In the genomic region with DNA sequence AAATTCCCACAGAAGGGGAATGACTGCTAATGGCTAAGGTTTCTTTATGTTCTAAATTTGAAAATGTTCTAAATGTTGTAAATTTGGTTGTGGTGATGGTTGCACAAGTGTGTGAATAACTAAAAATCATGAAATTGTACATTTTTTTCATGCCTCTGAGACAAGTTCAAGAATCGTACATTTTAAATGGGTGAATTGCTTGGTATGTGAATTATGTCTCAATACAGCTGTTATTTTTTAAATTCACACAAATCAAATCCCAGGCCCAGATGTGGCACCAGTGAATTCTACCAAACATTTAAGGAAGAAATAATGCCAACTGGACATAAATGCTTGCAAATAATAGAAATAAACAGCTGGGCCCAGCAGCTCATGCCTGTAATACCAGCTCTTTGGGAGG, we compare ENCODE assay signal across 32 cellular contexts.
"Had no signal": no experiment of that assay in that cellular context is flagged by ENCODE, and none has a peak within 500 bp of the region (broad histone marks: within the 10 kb centered on the region; RNA-seq: fewer than 3 reads in every experiment).

No MANE protein-coding gene starts in this region.

- H3K9me3 ChIP-seq: ascending aorta, breast epithelium, colonic mucosa, esophagus squamous epithelium, gastroesophageal sphincter, heart right ventricle had no signal

- H3K36me3 ChIP-seq: ascending aorta, breast epithelium, cardiac muscle cell, colonic mucosa, esophagus squamous epithelium, gastroesophageal sphincter, heart right ventricle had no signal

- H3K27me3 ChIP-seq: ascending aorta, breast epithelium had no signal

- H3K4me3 ChIP-seq: ascending aorta, breast epithelium, cardiac muscle cell, colonic mucosa, esophagus squamous epithelium, gastroesophageal sphincter, heart right ventricle had no signal

- ATAC-seq: activated CD4-positive, alpha-beta T cell treated with anti-CD3 and anti-CD28 coated beads for 36 hours; activated CD8-positive, alpha-beta memory T cell treated with anti-CD3 and anti-CD28 coated beads, Interleukin-2, amount 10 ng/mL, durations not matched to agents 7 days and 5 days; activated CD8-positive, alpha-beta T cell treated with anti-CD3 and anti-CD28 coated beads, Interleukin-2, amount 10 ng/mL, durations not matched to agents 7 days and 5 days; activated naive CD8-positive, alpha-beta T cell treated with anti-CD3 and anti-CD28 coated beads, Interleukin-2, amount 50 U/mL, for 24 hours; gastroesophageal sphincter; heart right ventricle had no signal

- H3K27ac Mint-ChIP-seq: activated CD4-positive, alpha-beta memory T cell treated with anti-CD3 and anti-CD28 coated beads for 36 hours; activated CD4-positive, alpha-beta T cell treated with anti-CD3 and anti-CD28 coated beads for 36 hours; activated CD4-positive, alpha-beta T cell treated with anti-CD3 and anti-CD28 coated beads, Interleukin-2, amount 10 ng/mL, durations not matched to agents 24 days and 14 days; activated CD8-positive, alpha-beta memory T cell treated with anti-CD3 and anti-CD28 coated beads, Interleukin-2, amount 10 ng/mL, durations not matched to agents 7 days and 5 days; activated CD8-positive, alpha-beta T cell treated with anti-CD3 and anti-CD28 coated beads, Interleukin-2, amount 10 ng/mL, durations not matched to agents 7 days and 5 days; activated naive CD4-positive, alpha-beta T cell treated with anti-CD3 and anti-CD28 coated beads for 36 hours; activated naive CD4-positive, alpha-beta T cell treated with anti-CD3 and anti-CD28 coated beads, Interleukin-2, amount 50 U/mL, for 24 hours; activated naive CD8-positive, alpha-beta T cell treated with anti-CD3 and anti-CD28 coated beads for 36 hours; activated naive CD8-positive, alpha-beta T cell treated with anti-CD3 and anti-CD28 coated beads, Interleukin-2, amount 50 U/mL, for 24 hours; activated T-helper 1 cell treated with anti-CD3 and anti-CD28 coated beads, Interleukin-12 subunit alpha, Interleukin-12 subunit beta, Interleukin-2, Interleukin-4 antibody, amounts not matched to agents 30 ng/mL and 10 ng/mL and 1 ng/mL, durations not matched to agents 14 hours and 24 hours and 36 hours; activated T-helper 2 cell treated with anti-CD3 and anti-CD28 coated beads, Interferon-gamma antibody, Interleukin-2, Interleukin-4, amounts not matched to agents 10 μg/mL and 5 μg/mL and 100 μg/mL, durations not matched to agents 14 hours and 24 hours and 36 hours had no signal

- H3K4me1 ChIP-seq: ascending aorta, breast epithelium, colonic mucosa had no signal

- H3K9me3 Mint-ChIP-seq: activated CD4-positive, alpha-beta memory T cell treated with anti-CD3 and anti-CD28 coated beads for 36 hours; activated CD4-positive, alpha-beta T cell treated with anti-CD3 and anti-CD28 coated beads, Interleukin-2, amount 10 ng/mL, durations not matched to agents 24 days and 14 days; activated naive CD4-positive, alpha-beta T cell treated with anti-CD3 and anti-CD28 coated beads for 36 hours; activated naive CD4-positive, alpha-beta T cell treated with anti-CD3 and anti-CD28 coated beads, Interleukin-2, amount 50 U/mL, for 24 hours; activated naive CD8-positive, alpha-beta T cell treated with anti-CD3 and anti-CD28 coated beads for 36 hours; activated naive CD8-positive, alpha-beta T cell treated with anti-CD3 and anti-CD28 coated beads, Interleukin-2, amount 50 U/mL, for 24 hours; activated T-helper 1 cell treated with anti-CD3 and anti-CD28 coated beads, Interleukin-12 subunit alpha, Interleukin-12 subunit beta, Interleukin-2, Interleukin-4 antibody, amounts not matched to agents 30 ng/mL and 10 ng/mL and 1 ng/mL, durations not matched to agents 14 hours and 24 hours and 36 hours; activated T-helper 2 cell treated with anti-CD3 and anti-CD28 coated beads, Interferon-gamma antibody, Interleukin-2, Interleukin-4, amounts not matched to agents 10 μg/mL and 5 μg/mL and 100 μg/mL, durations not matched to agents 14 hours and 24 hours and 36 hours; brain had no signal

- DNase-seq: activated CD4-positive, alpha-beta memory T cell treated with anti-CD3 and anti-CD28 coated beads for 36 hours; activated CD4-positive, alpha-beta T cell treated with anti-CD3 and anti-CD28 coated beads for 36 hours; activated CD4-positive, alpha-beta T cell treated with anti-CD3 and anti-CD28 coated beads, Interleukin-2, amount 10 ng/mL, durations not matched to agents 24 days and 14 days; activated CD4-positive, CD25-positive, alpha-beta regulatory T cell; activated CD4-positive, CD25-positive, alpha-beta regulatory T cell treated with anti-CD3 and anti-CD28 coated beads, Interleukin-2, amount 50 U/mL, for 72 hours; activated CD8-positive, alpha-beta memory T cell treated with anti-CD3 and anti-CD28 coated beads, Interleukin-2, amount 10 ng/mL, durations not matched to agents 7 days and 5 days; activated CD8-positive, alpha-beta memory T cell treated with anti-CD3 and anti-CD28 coated beads, Interleukin-2, amount 50 U/mL, for 4 hours; activated CD8-positive, alpha-beta T cell treated with anti-CD3 and anti-CD28 coated beads, Interleukin-2, amount 10 ng/mL, durations not matched to agents 7 days and 5 days; activated effector memory CD4-positive, alpha-beta T cell treated with anti-CD3 and anti-CD28 coated beads, Interleukin-2, amount 50 U/mL, for 16 hours; activated naive CD4-positive, alpha-beta T cell treated with anti-CD3 and anti-CD28 coated beads for 36 hours; activated naive CD8-positive, alpha-beta T cell treated with anti-CD3 and anti-CD28 coated beads for 36 hours; activated naive CD8-positive, alpha-beta T cell treated with anti-CD3 and anti-CD28 coated beads, Interleukin-2, amount 50 U/mL, for 24 hours; activated T-cell treated with anti-CD3 and anti-CD28 coated beads, Interleukin-2, amount 50 U/mL, for 1 hour; activated T-cell treated with anti-CD3 and anti-CD28 coated beads, Interleukin-2, amount 50 U/mL, for 48 hours; central memory CD4-positive, alpha-beta T cell; cerebellar nuclear complex; colonic mucosa; effector CD8-positive, alpha-beta T cell; esophagus squamous epithelium; foreskin melanocyte; heart right ventricle; T-helper 1 cell; T-helper 2 cell had no signal

- H3K4me3 Mint-ChIP-seq: activated CD4-positive, alpha-beta memory T cell treated with anti-CD3 and anti-CD28 coated beads for 36 hours; activated CD4-positive, alpha-beta T cell treated with anti-CD3 and anti-CD28 coated beads for 36 hours; activated CD4-positive, alpha-beta T cell treated with anti-CD3 and anti-CD28 coated beads, Interleukin-2, amount 10 ng/mL, durations not matched to agents 24 days and 14 days; activated CD8-positive, alpha-beta memory T cell treated with anti-CD3 and anti-CD28 coated beads, Interleukin-2, amount 10 ng/mL, durations not matched to agents 7 days and 5 days; activated CD8-positive, alpha-beta T cell treated with anti-CD3 and anti-CD28 coated beads, Interleukin-2, amount 10 ng/mL, durations not matched to agents 7 days and 5 days; activated naive CD4-positive, alpha-beta T cell treated with anti-CD3 and anti-CD28 coated beads for 36 hours; activated naive CD4-positive, alpha-beta T cell treated with anti-CD3 and anti-CD28 coated beads, Interleukin-2, amount 50 U/mL, for 24 hours; activated naive CD8-positive, alpha-beta T cell treated with anti-CD3 and anti-CD28 coated beads for 36 hours; activated naive CD8-positive, alpha-beta T cell treated with anti-CD3 and anti-CD28 coated beads, Interleukin-2, amount 50 U/mL, for 24 hours; activated T-helper 1 cell treated with anti-CD3 and anti-CD28 coated beads, Interleukin-12 subunit alpha, Interleukin-12 subunit beta, Interleukin-2, Interleukin-4 antibody, amounts not matched to agents 30 ng/mL and 10 ng/mL and 1 ng/mL, durations not matched to agents 14 hours and 24 hours and 36 hours; brain had no signal

- H3K27ac ChIP-seq: ascending aorta, breast epithelium, cardiac muscle cell, colonic mucosa, epithelial cell of prostate, esophagus squamous epithelium, gastroesophageal sphincter, heart right ventricle had no signal

- H3K36me3 Mint-ChIP-seq: activated CD4-positive, alpha-beta memory T cell treated with anti-CD3 and anti-CD28 coated beads for 36 hours; activated CD8-positive, alpha-beta memory T cell treated with anti-CD3 and anti-CD28 coated beads, Interleukin-2, amount 10 ng/mL, durations not matched to agents 7 days and 5 days; activated naive CD4-positive, alpha-beta T cell treated with anti-CD3 and anti-CD28 coated beads, Interleukin-2, amount 50 U/mL, for 24 hours; activated naive CD8-positive, alpha-beta T cell treated with anti-CD3 and anti-CD28 coated beads for 36 hours; brain had no signal
